In genomic region chr14:95516554-95517209, GRCh38 we compare ENCODE assay signal across 8 cellular contexts. TPM values are rescaled to one million over a fixed set of nuclear protein-coding genes. Genes with fewer than 3 reads are reported as not detected.
A peak's percentile ranks its signal among the peaks of the same experiment; 100 is the strongest.
DNase-seq lines count a peak whose midpoint lies in the region; ATAC-seq and TF ChIP-seq lines count a peak whose summit lies in the region.

Gene SYNE3 (minus strand): TSS chr14:95516650. CDS start chr14:95475821, 40,829 bp downstream.

- no peaks in the 10 kb centered on the region for H3K9me3 Mint-ChIP-seq in stimulated activated naive CD8-positive, alpha-beta T cell treated with anti-CD3 and anti-CD28 coated beads, Interleukin-15, amount 100 ng/mL, for 72 hours

- peak within 1 kb of the TSS; percentile 88 to 89 for H3K4me3 Mint-ChIP-seq in stimulated activated naive CD8-positive, alpha-beta T cell treated with anti-CD3 and anti-CD28 coated beads, Interleukin-15, amount 100 ng/mL, for 72 hours

- H3K36me3 ChIP-seq in colonic mucosa (no peaks in the 10 kb centered on the region), liver (ENCODE audit: control insufficient read depth in 4 of 4, insufficient read depth in 3 of 4, low read depth in 1 of 4, low read length in 3 of 4) (no peaks in the 10 kb centered on the region)

- 16% methylated on average over 62 of the region's 62 CpGs for WGBS in liver

- intact Hi-C loops in colonic mucosa (cut with DNase I), result no loop called here

- H3K27me3 ChIP-seq in colonic mucosa (no peaks in the 10 kb centered on the region), liver (ENCODE audit: control insufficient read depth in 4 of 4, insufficient read depth in 4 of 4, low read length in 3 of 4) (no peaks in the 10 kb centered on the region)

- peak within 1 kb of the TSS; percentile 66 to 67 for H3K9ac ChIP-seq in colonic mucosa (ENCODE audit: low read depth in 2 of 2, low read length in 2 of 2)
- peak within 1 kb of the TSS; percentile 16 to 58 for H3K9ac ChIP-seq in liver (ENCODE audit: low read depth in 1 of 2, low read length in 2 of 2)

- H3K27me3 Mint-ChIP-seq in stimulated activated naive CD8-positive, alpha-beta T cell treated with anti-CD3 and anti-CD28 coated beads, Interleukin-15, amount 100 ng/mL, for 72 hours, result no peaks in the 10 kb centered on the region

- H3K4me1 Mint-ChIP-seq in stimulated activated naive CD8-positive, alpha-beta T cell treated with anti-CD3 and anti-CD28 coated beads, Interleukin-15, amount 100 ng/mL, for 72 hours, result peaks cover 75% of the 10 kb centered on the region

- DNase-seq in AG09309 (ENCODE audit: low read depth), result no peak
- peak; percentile 51 for DNase-seq in T-helper 22 cell (ENCODE audit: low read depth)
- peak; percentile 78 for DNase-seq in colonic mucosa
- peak; percentile 62 for DNase-seq in stimulated activated naive CD8-positive, alpha-beta T cell treated with anti-CD3 and anti-CD28 coated beads, Interleukin-15, amount 100 ng/mL, for 72 hours
- DNase-seq in pons (ENCODE audit: low spot score), result no peak

- TF ChIP-seq CTCF in AG09309 (IDR thresholded peaks at IDR 0.05; ENCODE audit: control insufficient read depth, insufficient read depth, low read depth, low read length, missing control alignments) (no peak), colonic mucosa (IDR thresholded peaks at IDR 0.05) (no peak), liver (IDR thresholded peaks at IDR 0.05; ENCODE audit: low read depth, low read length, missing input control) (no peak)

- no peaks in the 10 kb centered on the region for H3K9me3 ChIP-seq in colonic mucosa
- H3K9me3 ChIP-seq in liver (ENCODE audit: control insufficient read depth in 4 of 4, low read length in 3 of 4), result no peaks in the 10 kb centered on the region

- TF ChIP-seq RAD21 in liver (IDR thresholded peaks at IDR 0.05), result no peak

- peak within 1 kb of the TSS; percentile 91 to 92 for H3K27ac Mint-ChIP-seq in stimulated activated naive CD8-positive, alpha-beta T cell treated with anti-CD3 and anti-CD28 coated beads, Interleukin-15, amount 100 ng/mL, for 72 hours

- H3K4me1 ChIP-seq in colonic mucosa, result peaks cover 21% of the 10 kb centered on the region
- peaks cover 18 to 46% (median 37%) of the 10 kb centered on the region in 4 donors for H3K4me1 ChIP-seq in liver (ENCODE audit: control insufficient read depth in 4 of 4, insufficient read depth in 4 of 4, low read length in 3 of 4)

- H3K4me3 ChIP-seq in AG09309 (ENCODE audit: control insufficient read depth, low read depth, low read length) (peak within 1 kb of the TSS; percentile 38), colonic mucosa (peak within 1 kb of the TSS; percentile 76), liver (ENCODE audit: low read depth in 1 of 3, low read length in 3 of 3) (peak within 1 kb of the TSS; percentile 28 to 86 (median 43))

- ATAC-seq in GM19043 (IDR thresholded peaks at IDR 0.05; ENCODE audit: low read depth, unreplicated experiment) (peak; percentile 40), HG03196 (IDR thresholded peaks at IDR 0.05; ENCODE audit: unreplicated experiment) (peak; percentile 27)
- ATAC-seq in stimulated activated naive CD8-positive, alpha-beta T cell treated with anti-CD3 and anti-CD28 coated beads, Interleukin-15, amount 100 ng/mL, for 72 hours, result peak; percentile 76

- H3K27ac ChIP-seq in colonic mucosa, result peak within 1 kb of the TSS; percentile 78
- H3K27ac ChIP-seq in liver (ENCODE audit: low read depth in 1 of 2, low read length in 2 of 2), result peak within 1 kb of the TSS; percentile 65 to 71

TF ChIP-seq in liver, 16 proteins besides CTCF, POLR2A, EP300 and RAD21:
- no peak for TF ChIP-seq FOXA1 (IDR thresholded peaks at IDR 0.05)
- TF ChIP-seq TAF1 (conservative IDR thresholded peaks at IDR 0.05), result no peak
- TF ChIP-seq MAX (IDR thresholded peaks at IDR 0.05), result no peak
- no peak for TF ChIP-seq EGR1 (IDR thresholded peaks at IDR 0.05; ENCODE audit: low read depth in 2 of 2)
- no peak for TF ChIP-seq JUND (IDR thresholded peaks at IDR 0.05)
- TF ChIP-seq SP1 (IDR thresholded peaks at IDR 0.05), result no peak
- no peak for TF ChIP-seq RXRA (IDR thresholded peaks at IDR 0.05)
- TF ChIP-seq HNF4G (IDR thresholded peaks at IDR 0.05), result no peak
- no peak for TF ChIP-seq HNF4A (conservative IDR thresholded peaks at IDR 0.05)
- TF ChIP-seq GABPA (IDR thresholded peaks at IDR 0.05 in 1 of 2, conservative IDR thresholded peaks at IDR 0.05 in 1 of 2), result no peak
- no peak for TF ChIP-seq FOXA2 (IDR thresholded peaks at IDR 0.05)
- no peak for TF ChIP-seq YY1 (IDR thresholded peaks at IDR 0.05)
- TF ChIP-seq REST (IDR thresholded peaks at IDR 0.05), result no peak
- TF ChIP-seq ATF3 (IDR thresholded peaks at IDR 0.05), result no peak

RNA-seq across cellular contexts. Expression of gene SYNE3, which starts in this region (rescaled TPM):
- total RNA-seq in colonic mucosa (1 to 10 TPM; 7.3 to 9.5 TPM), liver (1 to 10 TPM; 8.3 to 9.0 TPM)
- 1 to 10 TPM in 1 of 2 donors, under 1 TPM in 1; 0.47 to 1.1 TPM for polyA plus RNA-seq in liver

Comparison
In these comparisons a context has a peak if more than half of its experiments do, and no peak if none do; other contexts are left out.
1. DNase-seq: peak in T-helper 22 cell (single experiment), colonic mucosa (single experiment) and stimulated activated naive CD8-positive, alpha-beta T cell treated with anti-CD3 and anti-CD28 coated beads, Interleukin-15, amount 100 ng/mL, for 72 hours (2 of 2); none in AG09309 (single experiment) and pons (single experiment).
2. Peak in every context shown above with its lines, with median percentiles within 50 percentile points of each other: H3K4me3 ChIP-seq and ATAC-seq.